Comparison of ENCODE assay signal across 1 cellular context in genomic region chr1:179879797-179880196, GRCh38.
TF ChIP-seq lines count a peak whose summit lies in the region.

No MANE protein-coding gene starts in this region.

TF ChIP-seq in GM12878, 131 proteins besides CTCF, POLR2A, EP300 and RAD21:
- TF ChIP-seq CHD2 (IDR thresholded peaks at IDR 0.05; ENCODE audit: borderline replicate concordance, low read depth, low read length) (no peak), ELK1 (IDR thresholded peaks at IDR 0.05; ENCODE audit: low read depth, low read length) (no peak), YBX1 (IDR thresholded peaks at IDR 0.05) (no peak), ZNF207 (IDR thresholded peaks at IDR 0.05; ENCODE audit: borderline replicate concordance) (no peak), SMAD5 (IDR thresholded peaks at IDR 0.05; ENCODE audit: low read depth) (no peak), BMI1 (IDR thresholded peaks at IDR 0.05; ENCODE audit: borderline replicate concordance) (no peak), ZNF24 (IDR thresholded peaks at IDR 0.05) (no peak), EED (IDR thresholded peaks at IDR 0.05; ENCODE audit: low read depth) (0 out of 2 replicates have a peak, but pooled peaks have one; percentile 15)
